Comparison of ENCODE assay signal across 8 cellular contexts in genomic region chr17:75012320-75013076, GRCh38. TPM values are rescaled to one million over a fixed set of nuclear protein-coding genes. Genes with fewer than 3 reads are reported as not detected.
DNase-seq lines count a peak whose midpoint lies in the region; ATAC-seq and TF ChIP-seq lines count a peak whose summit lies in the region.

MRPL58 (plus strand) TSS chr17:75012670; CDS start chr17:75012687, 17 bp downstream.

- no peaks in the 10 kb centered on the region for H4K20me1 ChIP-seq in MM.1S (ENCODE audit: insufficient read depth, low read length)

- H3K9me3 Mint-ChIP-seq in activated naive CD4-positive, alpha-beta T cell treated with anti-CD3 and anti-CD28 coated beads, Interleukin-2, amount 50 U/mL, for 72 hours = no peaks in the 10 kb centered on the region
- peaks cover 6% of the 10 kb centered on the region for H3K9me3 Mint-ChIP-seq in glutamatergic neuron (ENCODE audit: unreplicated experiment)
- H3K9me3 Mint-ChIP-seq in osteocyte (ENCODE audit: unreplicated experiment) = no peaks in the 10 kb centered on the region

- TF ChIP-seq CTCF in GM06990 (IDR thresholded peaks at IDR 0.05; ENCODE audit: insufficient read depth, low read length, poor library complexity, severe bottlenecking) = peak; percentile 42
- TF ChIP-seq CTCF in MM.1S (IDR thresholded peaks at IDR 0.05; ENCODE audit: low read length) = peak; percentile 27; the same call in 1 of the 2 replicates
- TF ChIP-seq CTCF in glutamatergic neuron (IDR thresholded peaks at IDR 0.05; ENCODE audit: partially characterized antibody, unreplicated experiment) = peak; percentile 74
- TF ChIP-seq CTCF in osteocyte (IDR thresholded peaks at IDR 0.05) = peak; percentile 74
- peak; percentile 69 for TF ChIP-seq CTCF in thoracic aorta (IDR thresholded peaks at IDR 0.05)

- DNase-seq in GM06990 (ENCODE audit: extremely low read depth, insufficient read length) (peak; percentile 92), HCEC 1CT (peak; percentile 89), MM.1S (peak; percentile 85), glutamatergic neuron (peak; percentile 92), osteocyte (ENCODE audit: extremely low spot score, unreplicated experiment) (peak; percentile 94), thoracic aorta (ENCODE audit: low spot score) (peak; percentile 26)
- DNase-seq in activated naive CD4-positive, alpha-beta T cell treated with anti-CD3 and anti-CD28 coated beads, Interleukin-2, amount 50 U/mL, for 72 hours (ENCODE audit: low spot score in 2 of 2) = peak; percentile 82 to 84

- H3F3A ChIP-seq in MM.1S (ENCODE audit: insufficient read depth, low read length) = no peaks in the 10 kb centered on the region

- H3K4me3 Mint-ChIP-seq in glutamatergic neuron (ENCODE audit: unreplicated experiment) = peak within 1 kb of the TSS; percentile 98
- peak within 1 kb of the TSS; percentile 90 for H3K4me3 Mint-ChIP-seq in osteocyte (ENCODE audit: unreplicated experiment)

- peaks cover 0 to 12% of the 10 kb centered on the region in 2 donors for H3K36me3 Mint-ChIP-seq in activated naive CD4-positive, alpha-beta T cell treated with anti-CD3 and anti-CD28 coated beads, Interleukin-2, amount 50 U/mL, for 72 hours
- H3K36me3 Mint-ChIP-seq in glutamatergic neuron (ENCODE audit: unreplicated experiment) = no peaks in the 10 kb centered on the region
- H3K36me3 Mint-ChIP-seq in osteocyte (ENCODE audit: unreplicated experiment) = peaks cover 2% of the 10 kb centered on the region

- H3K4me1 Mint-ChIP-seq in glutamatergic neuron (ENCODE audit: low read depth, unreplicated experiment) (peaks cover 22% of the 10 kb centered on the region), osteocyte (ENCODE audit: unreplicated experiment) (peaks cover 25% of the 10 kb centered on the region)

- no peak within 1 kb of the TSS; the same call in 1 of the 2 replicates for H3K27ac ChIP-seq in MM.1S (ENCODE audit: low read length)
- H3K27ac ChIP-seq in thoracic aorta = peak within 1 kb of the TSS; percentile 89

- peaks cover 29% of the 10 kb centered on the region for H3K79me2 ChIP-seq in MM.1S (ENCODE audit: low read length)

- H3K36me3 ChIP-seq in GM06990 (ENCODE audit: control insufficient read depth, insufficient read depth, low read length) (peaks cover 4% of the 10 kb centered on the region), MM.1S (replicated peaks; ENCODE audit: insufficient read depth, low read length) (no peaks in the 10 kb centered on the region), thoracic aorta (no peaks in the 10 kb centered on the region)

- H3K27me3 Mint-ChIP-seq in glutamatergic neuron (ENCODE audit: unreplicated experiment) = peaks cover 9% of the 10 kb centered on the region
- H3K27me3 Mint-ChIP-seq in osteocyte (ENCODE audit: unreplicated experiment) = no peaks in the 10 kb centered on the region

- ATAC-seq in SK-N-SH treated with all-trans-retinoic acid at 6 μM for 48 hours (peak; percentile 94), thoracic aorta (ENCODE audit: insufficient number of reproducible peaks, low FRiP score, low read depth) (peak; percentile 82)
- ATAC-seq in activated naive CD4-positive, alpha-beta T cell treated with anti-CD3 and anti-CD28 coated beads, Interleukin-2, amount 50 U/mL, for 72 hours = peak; percentile 89 to 94

- peak within 1 kb of the TSS; percentile 71 for H2AFZ ChIP-seq in MM.1S (ENCODE audit: low read length)

- H3K4me2 ChIP-seq in MM.1S (ENCODE audit: low read depth, low read length) = peak within 1 kb of the TSS; percentile 91

- no peaks in the 10 kb centered on the region for H3K9me2 ChIP-seq in MM.1S (replicated peaks; ENCODE audit: insufficient read depth, low read length)

- peak within 1 kb of the TSS; percentile 79 for H3K9ac ChIP-seq in MM.1S (ENCODE audit: low read length)

- H3K9me3 ChIP-seq in MM.1S (replicated peaks; ENCODE audit: insufficient read depth, low read length) = no peaks in the 10 kb centered on the region
- no peaks in the 10 kb centered on the region for H3K9me3 ChIP-seq in thoracic aorta

- peaks cover 8% of the 10 kb centered on the region for H3K4me1 ChIP-seq in MM.1S (ENCODE audit: low read length)
- peaks cover 4 to 21% of the 10 kb centered on the region in 2 donors for H3K4me1 ChIP-seq in thoracic aorta (ENCODE audit: control insufficient read depth in 1 of 2, low read depth in 2 of 2)

- H3K27me3 ChIP-seq in GM06990 (replicated peaks; ENCODE audit: control insufficient read depth, insufficient read depth, low read length) (no peaks in the 10 kb centered on the region), MM.1S (replicated peaks; ENCODE audit: insufficient read depth, low read length) (peaks cover 21% of the 10 kb centered on the region), thoracic aorta (replicated peaks; ENCODE audit: insufficient read depth) (no peaks in the 10 kb centered on the region)

- H3K27ac Mint-ChIP-seq in activated naive CD4-positive, alpha-beta T cell treated with anti-CD3 and anti-CD28 coated beads, Interleukin-2, amount 50 U/mL, for 72 hours = peak within 1 kb of the TSS; percentile 91 to 96
- peak within 1 kb of the TSS; percentile 100 for H3K27ac Mint-ChIP-seq in glutamatergic neuron (ENCODE audit: unreplicated experiment)
- peak within 1 kb of the TSS; percentile 94 for H3K27ac Mint-ChIP-seq in osteocyte (ENCODE audit: unreplicated experiment)

- H3K4me3 ChIP-seq in GM06990 (replicated peaks; ENCODE audit: low read depth, low read length) (peak within 1 kb of the TSS; percentile 93), MM.1S (ENCODE audit: low read length) (peak within 1 kb of the TSS; percentile 93), thoracic aorta (peak within 1 kb of the TSS; percentile 92)

TF ChIP-seq in SK-N-SH treated with all-trans-retinoic acid at 6 μM for 48 hours, 23 proteins besides CTCF, POLR2A, EP300 and RAD21 (continues in another document):
- 0 out of 2 replicates have a peak, but pooled peaks have one; percentile 83 for TF ChIP-seq POU6F1 (CRISPR knock-in tag; IDR thresholded peaks at IDR 0.05; ENCODE audit: borderline replicate concordance, low read depth)
- TF ChIP-seq ZNF70 (CRISPR knock-in tag; IDR thresholded peaks at IDR 0.05) = peak; percentile 42; the same call in 1 of the 2 replicates
- TF ChIP-seq OSR1 (CRISPR knock-in tag; IDR thresholded peaks at IDR 0.05) = no peak
- peak; percentile 78; the same call in 1 of the 2 replicates for TF ChIP-seq CSDC2 (CRISPR knock-in tag; IDR thresholded peaks at IDR 0.05)
- TF ChIP-seq ZC3H10 (CRISPR knock-in tag; IDR thresholded peaks at IDR 0.05) = no peak
- TF ChIP-seq ZNF8 (CRISPR knock-in tag; IDR thresholded peaks at IDR 0.05) = peak; percentile 33; the same call in 1 of the 2 replicates
- TF ChIP-seq SNAI2 (CRISPR knock-in tag; IDR thresholded peaks at IDR 0.05) = no peak
- TF ChIP-seq RARB (CRISPR knock-in tag; IDR thresholded peaks at IDR 0.05) = no peak
- TF ChIP-seq CREB5 (CRISPR knock-in tag; IDR thresholded peaks at IDR 0.05; ENCODE audit: low read depth) = no peak
- TF ChIP-seq CSRNP3 (CRISPR knock-in tag; IDR thresholded peaks at IDR 0.05) = no peak

RNA-seq across cellular contexts. Expression of gene MRPL58, which starts in this region (rescaled TPM):
- total RNA-seq in activated naive CD4-positive, alpha-beta T cell treated with anti-CD3 and anti-CD28 coated beads, Interleukin-2, amount 50 U/mL, for 72 hours = 10 to 100 TPM; 29.8 to 48.1 TPM
- total RNA-seq in glutamatergic neuron (ENCODE audit: unreplicated experiment) (22.2 TPM), osteocyte (22.4 and 25.1 TPM in 2 replicates), thoracic aorta (10 to 100 TPM; 40.3 to 82.6 TPM)

Comparison
In these comparisons a context has a peak if more than half of its experiments do, and no peak if none do; other contexts are left out.
1. DNase-seq: peak in every context shown above with its lines; median percentile 94 in osteocyte; 92 in GM06990; 92 in glutamatergic neuron; 89 in HCEC 1CT; 85 in MM.1S; 83 in activated naive CD4-positive, alpha-beta T cell treated with anti-CD3 and anti-CD28 coated beads, Interleukin-2, amount 50 U/mL, for 72 hours; 26 in thoracic aorta.